ENCODE assay signal across 5 cellular contexts in the genomic region with DNA sequence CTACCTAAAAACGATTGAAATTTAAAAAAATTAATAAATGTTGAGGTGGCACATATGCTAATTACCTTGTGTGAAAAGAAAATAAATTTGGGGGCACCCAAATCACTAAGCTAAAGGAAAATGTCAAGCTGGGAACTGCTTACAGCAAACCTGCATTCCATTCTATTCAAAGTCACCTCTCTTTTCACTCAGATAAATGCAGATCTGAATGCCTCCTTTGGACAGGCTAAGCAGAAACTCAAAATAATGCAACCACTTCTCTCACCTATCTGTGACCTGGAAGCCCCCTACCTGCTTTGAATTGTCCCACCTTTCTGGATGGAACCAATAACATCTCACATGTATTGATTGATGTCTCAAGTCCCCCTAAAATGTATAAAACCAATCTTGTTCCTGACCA.
"Had no signal": no experiment of that assay in that cellular context is flagged by ENCODE, and none has a peak within 500 bp of the region (broad histone marks: within the 10 kb centered on the region; RNA-seq: fewer than 3 reads in every experiment).

No MANE protein-coding gene starts in this region.

- H2AFZ ChIP-seq: GM23248 had no signal

- H3K27ac ChIP-seq: GM23248 had no signal

- H3K27ac Mint-ChIP-seq: H9 had no signal

- DNase-seq: GM23248, H9, HCEC 1CT, IMR-90 had no signal

- H3K4me3 ChIP-seq: GM23248, K562 had no signal

- H3K4me3 Mint-ChIP-seq: H9 had no signal

- H3K9ac ChIP-seq: GM23248 had no signal
